In the genomic region with DNA sequence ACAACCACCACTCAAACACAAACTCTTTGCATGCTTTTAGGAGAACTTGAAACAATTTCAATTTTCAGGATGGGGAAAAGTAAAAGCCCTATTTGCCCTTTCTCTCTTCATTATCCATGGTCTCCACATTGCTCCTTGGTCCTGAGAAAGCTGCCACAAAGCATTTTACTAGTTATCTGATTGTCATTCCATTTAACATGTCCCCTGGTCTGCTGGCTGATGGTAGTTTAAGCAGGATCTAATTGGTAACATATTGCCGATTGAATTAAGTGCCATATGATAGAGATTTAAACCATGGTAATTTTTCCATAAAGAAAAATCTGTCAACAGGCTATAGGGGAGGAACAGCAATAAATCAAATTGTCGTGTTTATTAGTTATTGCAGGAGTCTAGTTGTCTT, we compare ENCODE assay signal across 18 cellular contexts. TPM values are rescaled to one million over a fixed set of nuclear protein-coding genes. Genes with fewer than 3 reads are reported as not detected.
A peak's percentile ranks its signal among the peaks of the same experiment; 100 is the strongest.
DNase-seq lines count a peak whose midpoint lies in the region; ATAC-seq and TF ChIP-seq lines count a peak whose summit lies in the region.
"Had no signal": no experiment of that assay in that cellular context is flagged by ENCODE, and none has a peak within 500 bp of the region (broad histone marks: within the 10 kb centered on the region; RNA-seq: fewer than 3 reads in every experiment).

No MANE protein-coding gene starts in this region.

- peaks cover 9% of the 10 kb centered on the region for H3K9me3 Mint-ChIP-seq in activated CD4-positive, alpha-beta T cell treated with anti-CD3 and anti-CD28 coated beads, Interleukin-2, amount 10 ng/mL, durations not matched to agents 7 days and 5 days
- H3K9me3 Mint-ChIP-seq in activated CD4-positive, alpha-beta T cell treated with anti-CD3 and anti-CD28 coated beads, Interleukin-2, amount 10 ng/mL, durations not matched to agents 24 days and 14 days: peaks cover 15% of the 10 kb centered on the region

- H3K4me3 ChIP-seq in Karpas-422 (ENCODE audit: low read length): no peak overlapping the region
- H3K4me3 ChIP-seq: MG63 had no signal

- intact Hi-C loops in activated CD4-positive, alpha-beta T cell treated with anti-CD3 and anti-CD28 coated beads, Interleukin-2, amount 10 ng/mL, durations not matched to agents 24 days and 14 days (cut with micrococcal nuclease): no loop called here

- H3K4me1 Mint-ChIP-seq in activated CD4-positive, alpha-beta T cell treated with anti-CD3 and anti-CD28 coated beads, Interleukin-2, amount 10 ng/mL, durations not matched to agents 7 days and 5 days: peaks cover 65% of the 10 kb centered on the region
- H3K4me1 Mint-ChIP-seq in activated CD4-positive, alpha-beta T cell treated with anti-CD3 and anti-CD28 coated beads, Interleukin-2, amount 10 ng/mL, durations not matched to agents 24 days and 14 days: peaks cover 39% of the 10 kb centered on the region

- H3K27me3 Mint-ChIP-seq in activated CD4-positive, alpha-beta T cell treated with anti-CD3 and anti-CD28 coated beads, Interleukin-2, amount 10 ng/mL, durations not matched to agents 7 days and 5 days: peaks cover 8% of the 10 kb centered on the region
- peaks cover 19% of the 10 kb centered on the region for H3K27me3 Mint-ChIP-seq in activated CD4-positive, alpha-beta T cell treated with anti-CD3 and anti-CD28 coated beads, Interleukin-2, amount 10 ng/mL, durations not matched to agents 24 days and 14 days

- H2AFZ ChIP-seq in Karpas-422 (ENCODE audit: low read length): no peak overlapping the region

- H3K27ac ChIP-seq in Karpas-422 (ENCODE audit: low read length): peak overlapping the region; percentile 92
- H3K27ac ChIP-seq: HL-60 had no signal

- H4K20me1 ChIP-seq in Karpas-422 (ENCODE audit: insufficient read depth, low read depth, low read length): no peaks in the 10 kb centered on the region; the same call in 1 of the 2 replicates

- H3K9ac ChIP-seq in Karpas-422 (ENCODE audit: low read length): no peak overlapping the region

- POLR2A ChIA-PET in activated CD4-positive, alpha-beta T cell treated with anti-CD3 and anti-CD28 coated beads, Interleukin-2, amount 10 ng/mL, durations not matched to agents 7 days and 5 days (lab: Charles Lee): no interaction called here

- H3K9me2 ChIP-seq in Karpas-422 (replicated peaks; ENCODE audit: insufficient read depth, low read length): no peaks in the 10 kb centered on the region

- no peak overlapping the region for H3K4me3 Mint-ChIP-seq in activated CD4-positive, alpha-beta T cell treated with anti-CD3 and anti-CD28 coated beads, Interleukin-2, amount 10 ng/mL, durations not matched to agents 7 days and 5 days
- H3K4me3 Mint-ChIP-seq in activated CD4-positive, alpha-beta T cell treated with anti-CD3 and anti-CD28 coated beads, Interleukin-2, amount 10 ng/mL, durations not matched to agents 24 days and 14 days: no peak overlapping the region

- H3K27ac Mint-ChIP-seq in activated CD4-positive, alpha-beta T cell treated with anti-CD3 and anti-CD28 coated beads, Interleukin-2, amount 10 ng/mL, durations not matched to agents 7 days and 5 days: peak overlapping the region; percentile 1
- no peak overlapping the region for H3K27ac Mint-ChIP-seq in activated CD4-positive, alpha-beta T cell treated with anti-CD3 and anti-CD28 coated beads, Interleukin-2, amount 10 ng/mL, durations not matched to agents 24 days and 14 days

- no peak for DNase-seq in activated CD4-positive, alpha-beta T cell treated with anti-CD3 and anti-CD28 coated beads, Interleukin-2, amount 10 ng/mL, durations not matched to agents 7 days and 5 days
- no peak for DNase-seq in activated CD4-positive, alpha-beta T cell treated with anti-CD3 and anti-CD28 coated beads, Interleukin-2, amount 10 ng/mL, durations not matched to agents 24 days and 14 days
- DNase-seq in Karpas-422 (no peak), cerebellum (ENCODE audit: low spot score) (no peak), NCI-H510A (lab: John Stamatoyannopoulos, UW) (no peak), DMS79 (lab: John Stamatoyannopoulos, UW) (no peak)
- DNase-seq: CD4-positive, CD25-positive, alpha-beta regulatory T cell; DMS79 treated with DMSO at 0.1 percent for 48 hours; GF-D8; KBM-7; MG63; NCI-H1092 treated with DMSO at 0.1 percent for 48 hours; NCI-H187 treated with DMSO at 0.1 percent for 48 hours; Peyer's patch; Right ventricle myocardium superior had no signal

- peaks cover 78% of the 10 kb centered on the region for H3K79me2 ChIP-seq in Karpas-422 (ENCODE audit: low read length)

- peaks cover 7% of the 10 kb centered on the region for H3K36me3 Mint-ChIP-seq in activated CD4-positive, alpha-beta T cell treated with anti-CD3 and anti-CD28 coated beads, Interleukin-2, amount 10 ng/mL, durations not matched to agents 7 days and 5 days (ENCODE audit: low read depth)
- H3K36me3 Mint-ChIP-seq in activated CD4-positive, alpha-beta T cell treated with anti-CD3 and anti-CD28 coated beads, Interleukin-2, amount 10 ng/mL, durations not matched to agents 24 days and 14 days (ENCODE audit: low read depth): peaks cover 2% of the 10 kb centered on the region

- H3K4me1 ChIP-seq in Karpas-422 (ENCODE audit: low read length): peaks cover 64% of the 10 kb centered on the region

- peaks cover 17% of the 10 kb centered on the region; the same call in 1 of the 2 replicates for H3K36me3 ChIP-seq in Karpas-422 (ENCODE audit: insufficient read depth, low read length)
- H3K36me3 ChIP-seq: MG63, Peyer's patch had no signal

- CTCF ChIA-PET in activated CD4-positive, alpha-beta T cell treated with anti-CD3 and anti-CD28 coated beads, Interleukin-2, amount 10 ng/mL, durations not matched to agents 7 days and 5 days (lab: Charles Lee): no interaction called here

- H3K27me3 ChIP-seq in Karpas-422 (ENCODE audit: low read length): no peaks in the 10 kb centered on the region
- H3K27me3 ChIP-seq: MG63, Peyer's patch had no signal

- no peaks in the 10 kb centered on the region for H3K9me3 ChIP-seq in Karpas-422 (ENCODE audit: low read length)
- H3K9me3 ChIP-seq: MG63, Peyer's patch had no signal

- peak overlapping the region; percentile 77 for H3K4me2 ChIP-seq in Karpas-422 (ENCODE audit: low read depth, low read length, poor library complexity, severe bottlenecking)

- ATAC-seq in SK-N-SH treated with all-trans-retinoic acid at 6 μM for 48 hours: no peak; the same call in 2 of the 3 replicates
- no peak for ATAC-seq in GM21528 (IDR thresholded peaks at IDR 0.05; ENCODE audit: low FRiP score, unreplicated experiment)

TF ChIP-seq in SK-N-SH treated with all-trans-retinoic acid at 6 μM for 48 hours, 23 proteins besides CTCF, POLR2A, EP300 and RAD21 (continues in another document):
- TF ChIP-seq, protein P1, sequence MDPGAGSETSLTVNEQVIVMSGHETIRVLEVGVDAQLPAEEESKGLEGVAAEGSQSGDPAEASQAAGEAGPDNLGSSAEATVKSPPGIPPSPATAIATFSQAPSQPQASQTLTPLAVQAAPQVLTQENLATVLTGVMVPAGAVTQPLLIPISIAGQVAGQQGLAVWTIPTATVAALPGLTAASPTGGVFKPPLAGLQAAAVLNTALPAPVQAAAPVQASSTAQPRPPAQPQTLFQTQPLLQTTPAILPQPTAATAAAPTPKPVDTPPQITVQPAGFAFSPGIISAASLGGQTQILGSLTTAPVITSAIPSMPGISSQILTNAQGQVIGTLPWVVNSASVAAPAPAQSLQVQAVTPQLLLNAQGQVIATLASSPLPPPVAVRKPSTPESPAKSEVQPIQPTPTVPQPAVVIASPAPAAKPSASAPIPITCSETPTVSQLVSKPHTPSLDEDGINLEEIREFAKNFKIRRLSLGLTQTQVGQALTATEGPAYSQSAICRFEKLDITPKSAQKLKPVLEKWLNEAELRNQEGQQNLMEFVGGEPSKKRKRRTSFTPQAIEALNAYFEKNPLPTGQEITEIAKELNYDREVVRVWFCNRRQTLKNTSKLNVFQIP (CRISPR knock-in tag; IDR thresholded peaks at IDR 0.05; ENCODE audit: borderline replicate concordance, low read depth): no peak
- TF ChIP-seq, protein P2, sequence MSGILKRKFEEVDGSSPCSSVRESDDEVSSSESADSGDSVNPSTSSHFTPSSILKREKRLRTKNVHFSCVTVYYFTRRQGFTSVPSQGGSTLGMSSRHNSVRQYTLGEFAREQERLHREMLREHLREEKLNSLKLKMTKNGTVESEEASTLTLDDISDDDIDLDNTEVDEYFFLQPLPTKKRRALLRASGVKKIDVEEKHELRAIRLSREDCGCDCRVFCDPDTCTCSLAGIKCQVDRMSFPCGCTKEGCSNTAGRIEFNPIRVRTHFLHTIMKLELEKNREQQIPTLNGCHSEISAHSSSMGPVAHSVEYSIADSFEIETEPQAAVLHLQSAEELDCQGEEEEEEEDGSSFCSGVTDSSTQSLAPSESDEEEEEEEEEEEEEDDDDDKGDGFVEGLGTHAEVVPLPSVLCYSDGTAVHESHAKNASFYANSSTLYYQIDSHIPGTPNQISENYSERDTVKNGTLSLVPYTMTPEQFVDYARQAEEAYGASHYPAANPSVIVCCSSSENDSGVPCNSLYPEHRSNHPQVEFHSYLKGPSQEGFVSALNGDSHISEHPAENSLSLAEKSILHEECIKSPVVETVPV (CRISPR knock-in tag; IDR thresholded peaks at IDR 0.05): peak; percentile 73; the same call in 1 of the 2 replicates
- no peak for TF ChIP-seq ZFP30 (CRISPR knock-in tag; IDR thresholded peaks at IDR 0.05)

RNA-seq across cellular contexts. Expression of a gene that starts 3.3 kb away (rescaled TPM):
- total RNA-seq in activated CD4-positive, alpha-beta T cell treated with anti-CD3 and anti-CD28 coated beads, Interleukin-2, amount 10 ng/mL, durations not matched to agents 7 days and 5 days: 10 to 100 TPM in 1 of 2 experiments, 1 to 10 TPM in 1; 7.4 to 13.0 TPM
- total RNA-seq in activated CD4-positive, alpha-beta T cell treated with anti-CD3 and anti-CD28 coated beads, Interleukin-2, amount 10 ng/mL, durations not matched to agents 24 days and 14 days: 5.7 and 5.9 TPM in 2 replicates
- 84.6 and 99.7 TPM in 2 replicates for total RNA-seq in Karpas-422 (2014; rRNA removed; shearing (Covaris generic); ENCODE audit: low replicate concordance)
- total RNA-seq in cerebellum: 69.8 TPM
